In genomic region chr2:233252227-233252626, GRCh38 we compare ENCODE assay signal across 8 cellular contexts. TPM values are rescaled to one million over a fixed set of nuclear protein-coding genes. Genes with fewer than 3 reads are reported as not detected.
DNase-seq lines count a peak whose midpoint lies in the region; ATAC-seq and TF ChIP-seq lines count a peak whose summit lies in the region.

No MANE protein-coding gene starts in this region.

- no peak for ATAC-seq in GM21825 (IDR thresholded peaks at IDR 0.05; ENCODE audit: unreplicated experiment)

- H3K27ac ChIP-seq in thyroid gland, result peak overlapping the region; percentile 63 to 93 (median 72)

- H3K27me3 ChIP-seq in thyroid gland, result no peaks in the 10 kb centered on the region

- intact Hi-C loops in thyroid gland (cut with DNase I), result loop anchor here (10.0 kb wide), 2 partner anchors 103 to 397 kb away; partner anchors contain the start of gene DGKD

- no peaks in the 10 kb centered on the region for H3K9me3 Mint-ChIP-seq in activated T-cell treated with anti-CD3 and anti-CD28 coated beads, Interleukin-2, amount 50 U/mL, for 24 hours
- H3K9me3 Mint-ChIP-seq in activated naive CD8-positive, alpha-beta T cell (ENCODE audit: low read depth), result no peaks in the 10 kb centered on the region

- 0 to 4% methylated on average over 17 to 18 of the region's 18 CpGs for WGBS in thyroid gland, 2 donors

- DNase-seq in activated T-cell treated with anti-CD3 and anti-CD28 coated beads, Interleukin-2, amount 50 U/mL, for 24 hours, result no peak
- DNase-seq in activated T-cell treated with anti-CD3 and anti-CD28 coated beads for 4 hours (no peak), left kidney (ENCODE audit: low read depth, low spot score) (peak; percentile 49), thyroid gland (peak; percentile 12 to 16), SKM-1 treated with dmso at 0.1 percent for 144 hours (lab: John Stamatoyannopoulos, UW; ENCODE audit: unreplicated experiment) (no peak), NCI-H524 treated with DMSO at 0.1 percent for 48 hours (lab: John Stamatoyannopoulos, UW) (no peak)

- TF ChIP-seq CTCF in thyroid gland (IDR thresholded peaks at IDR 0.05), result no peak

- peaks cover 14 to 19% of the 10 kb centered on the region in 2 donors for H3K4me1 ChIP-seq in thyroid gland

- H3K4me1 Mint-ChIP-seq in activated T-cell treated with anti-CD3 and anti-CD28 coated beads, Interleukin-2, amount 50 U/mL, for 24 hours (ENCODE audit: low read depth), result peaks cover 73% of the 10 kb centered on the region
- H3K4me1 Mint-ChIP-seq in activated naive CD8-positive, alpha-beta T cell (ENCODE audit: low read depth), result peaks cover 65% of the 10 kb centered on the region

- H3K9me3 ChIP-seq in thyroid gland, result no peaks in the 10 kb centered on the region

- no peaks in the 10 kb centered on the region for H3K27me3 Mint-ChIP-seq in activated T-cell treated with anti-CD3 and anti-CD28 coated beads, Interleukin-2, amount 50 U/mL, for 24 hours
- no peaks in the 10 kb centered on the region for H3K27me3 Mint-ChIP-seq in activated naive CD8-positive, alpha-beta T cell

- H3K36me3 ChIP-seq in thyroid gland, result peaks cover 0 to 8% of the 10 kb centered on the region in 2 donors

- TF ChIP-seq POLR2A in thyroid gland (IDR thresholded peaks at IDR 0.05), result no peak

- peak overlapping the region; percentile 98 for H3K27ac Mint-ChIP-seq in activated T-cell treated with anti-CD3 and anti-CD28 coated beads, Interleukin-2, amount 50 U/mL, for 24 hours
- peak overlapping the region; percentile 93 for H3K27ac Mint-ChIP-seq in activated naive CD8-positive, alpha-beta T cell

- peak overlapping the region; percentile 95 for H3K4me3 Mint-ChIP-seq in activated T-cell treated with anti-CD3 and anti-CD28 coated beads, Interleukin-2, amount 50 U/mL, for 24 hours
- peak overlapping the region; percentile 95 for H3K4me3 Mint-ChIP-seq in activated naive CD8-positive, alpha-beta T cell

- peaks cover 49% of the 10 kb centered on the region for H3K36me3 Mint-ChIP-seq in activated T-cell treated with anti-CD3 and anti-CD28 coated beads, Interleukin-2, amount 50 U/mL, for 24 hours (ENCODE audit: low read depth)
- H3K36me3 Mint-ChIP-seq in activated naive CD8-positive, alpha-beta T cell, result peaks cover 5% of the 10 kb centered on the region

- H3K4me3 ChIP-seq in thyroid gland (replicated peaks in 1 of 3), result peak overlapping the region; percentile 72 to 100 (median 95)

RNA-seq across cellular contexts. Expression of gene ATG16L1, which starts 0.8 kb away (rescaled TPM):
- 100 to 1,000 TPM in 1 of 4 donors, 10 to 100 TPM in 3; 52.7 to 112 (median 78.9) TPM for total RNA-seq in thyroid gland

RNA-seq across cellular contexts. Expression of gene SAG, which starts 55.4 kb away (rescaled TPM):
- total RNA-seq in thyroid gland, result under 1 TPM in 1 of 4 donors, not detected in 3; 0.21 TPM

Comparison
In these comparisons a context has a peak if more than half of its experiments do, and no peak if none do; other contexts are left out.
1. DNase-seq: peak in left kidney (single experiment) and thyroid gland (2 of 2); none in activated T-cell treated with anti-CD3 and anti-CD28 coated beads, Interleukin-2, amount 50 U/mL, for 24 hours (single experiment), activated T-cell treated with anti-CD3 and anti-CD28 coated beads for 4 hours (single experiment), SKM-1 treated with dmso at 0.1 percent for 144 hours (single experiment) and NCI-H524 treated with DMSO at 0.1 percent for 48 hours (single experiment).